ENCODE assay signal across 9 cellular contexts in genomic region chr13:111177803-111178389, GRCh38.
DNase-seq lines count a peak whose midpoint lies in the region; ATAC-seq and TF ChIP-seq lines count a peak whose summit lies in the region.
"Had no signal": no experiment of that assay in that cellular context is flagged by ENCODE, and none has a peak within 500 bp of the region (broad histone marks: within the 10 kb centered on the region; RNA-seq: fewer than 3 reads in every experiment).

No MANE protein-coding gene starts in this region.

- ATAC-seq in DND-41 (ENCODE audit: insufficient read depth, low read depth) (no peak), Right ventricle myocardium superior (ENCODE audit: poor library complexity) (peak; percentile 41), HG02840 (IDR thresholded peaks at IDR 0.05; ENCODE audit: low FRiP score, unreplicated experiment) (no peak)

- peaks cover 95% of the 10 kb centered on the region for H3K79me2 ChIP-seq in DND-41 (ENCODE audit: insufficient read depth, low read length)

- peak overlapping the region; percentile 97 for H3K27ac ChIP-seq in DND-41 (ENCODE audit: low read length)

- peak overlapping the region; percentile 85 for H3K27ac Mint-ChIP-seq in activated naive CD8-positive, alpha-beta T cell treated with anti-CD3 and anti-CD28 coated beads for 36 hours
- H3K27ac Mint-ChIP-seq in CD14-positive monocyte: peak overlapping the region in 3 of 7 donors; percentile 37 to 76 (median 69)

- peak overlapping the region; percentile 51 for H3K9ac ChIP-seq in DND-41 (ENCODE audit: low read depth, low read length)

- no peaks in the 10 kb centered on the region for H3K27me3 ChIP-seq in DND-41 (ENCODE audit: insufficient read depth, low read length, poor library complexity)

- intact Hi-C loops in Right ventricle myocardium superior (cut with DNase I): no loop called here
- intact Hi-C loops in CD14-positive monocyte (cut with micrococcal nuclease): no loop called here

- no peak overlapping the region for H3K4me3 Mint-ChIP-seq in activated naive CD8-positive, alpha-beta T cell treated with anti-CD3 and anti-CD28 coated beads for 36 hours
- no peak overlapping the region for H3K4me3 Mint-ChIP-seq in CD14-positive monocyte

- H3K4me1 ChIP-seq in DND-41 (ENCODE audit: insufficient read depth, low read length): peaks cover 100% of the 10 kb centered on the region

- H2AFZ ChIP-seq in DND-41 (ENCODE audit: low read depth, low read length): no peak overlapping the region

- H3K36me3 Mint-ChIP-seq in activated naive CD8-positive, alpha-beta T cell treated with anti-CD3 and anti-CD28 coated beads for 36 hours: peaks cover 77% of the 10 kb centered on the region
- peaks cover 56 to 67% of the 10 kb centered on the region in 2 donors for H3K36me3 Mint-ChIP-seq in CD14-positive monocyte

- no peaks in the 10 kb centered on the region for H3K27me3 Mint-ChIP-seq in activated naive CD8-positive, alpha-beta T cell treated with anti-CD3 and anti-CD28 coated beads for 36 hours
- peaks cover 0 to 2% (median 0%) of the 10 kb centered on the region in 3 donors for H3K27me3 Mint-ChIP-seq in CD14-positive monocyte (ENCODE audit: low read depth in 3 of 3)

- DNase-seq in DND-41 (no peak), Right ventricle myocardium superior (no peak), renal cortical epithelial cell (ENCODE audit: low read depth) (peak; percentile 64), superior temporal gyrus (ENCODE audit: extremely low spot score) (no peak), CD14-positive monocyte (ENCODE audit: low spot score) (no peak), activated T-cell treated with anti-CD3 and anti-CD28 coated beads for 4 hours (no peak)
- DNase-seq in activated naive CD8-positive, alpha-beta T cell treated with anti-CD3 and anti-CD28 coated beads for 36 hours: no peak
- DNase-seq: NCI-H2171 had no signal

- peaks cover 46% of the 10 kb centered on the region for H3K36me3 ChIP-seq in DND-41 (ENCODE audit: insufficient read depth, low read length)

- TF ChIP-seq CTCF in DND-41 (IDR thresholded peaks at IDR 0.05; ENCODE audit: borderline replicate concordance, extremely low read depth, low read length, poor library complexity, severe bottlenecking) (no peak), CD14-positive monocyte (IDR thresholded peaks at IDR 0.05) (no peak)

- H3K4me2 ChIP-seq in DND-41 (ENCODE audit: insufficient read depth, low read length): peak overlapping the region; percentile 61

- H4K20me1 ChIP-seq in DND-41 (ENCODE audit: insufficient read depth, low read length): peaks cover 18% of the 10 kb centered on the region; the same call in 1 of the 2 replicates

- no peaks in the 10 kb centered on the region for H3K9me3 ChIP-seq in DND-41 (ENCODE audit: insufficient read depth, low read length, severe bottlenecking)

- peaks cover 72% of the 10 kb centered on the region for H3K4me1 Mint-ChIP-seq in activated naive CD8-positive, alpha-beta T cell treated with anti-CD3 and anti-CD28 coated beads for 36 hours
- H3K4me1 Mint-ChIP-seq in CD14-positive monocyte: peaks cover 18% of the 10 kb centered on the region

- H3K9me3 Mint-ChIP-seq in activated naive CD8-positive, alpha-beta T cell treated with anti-CD3 and anti-CD28 coated beads for 36 hours: peaks cover 6% of the 10 kb centered on the region
- peaks cover 6 to 18% (median 10%) of the 10 kb centered on the region in 7 donors for H3K9me3 Mint-ChIP-seq in CD14-positive monocyte

- H3K4me3 ChIP-seq in DND-41 (ENCODE audit: low read depth in 1 of 2, low read length in 2 of 2): peak overlapping the region in 1 of 2 experiments; percentile 48; a peak in 1 of 4 replicates
